1 cellular context compared by ENCODE assay signal in the genomic region with DNA sequence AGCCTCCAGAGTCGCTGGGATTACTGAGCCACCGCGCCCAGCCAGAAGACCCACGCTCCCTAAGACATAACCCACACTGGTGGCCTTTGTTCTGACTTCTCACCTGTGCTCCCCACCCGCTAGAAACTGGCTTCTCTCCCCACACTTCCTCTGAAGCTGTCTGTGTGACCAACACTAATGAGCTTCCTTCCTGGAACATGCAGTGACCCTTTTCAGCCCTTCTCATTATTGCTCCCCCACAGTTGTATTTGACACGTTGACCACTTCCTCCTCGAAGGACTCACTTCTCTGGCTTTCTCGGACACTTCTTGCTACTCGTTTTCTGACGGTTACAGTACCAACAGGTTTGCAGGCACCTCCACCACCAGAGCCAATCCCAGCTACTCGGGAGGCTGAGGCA.
TF ChIP-seq lines count a peak whose summit lies in the region.

No MANE protein-coding gene starts in this region.

TF ChIP-seq in HepG2, 621 proteins besides CTCF, POLR2A, EP300 and RAD21:
- TF ChIP-seq NRL (CRISPR knock-in tag; IDR thresholded peaks at IDR 0.05; ENCODE audit: borderline replicate concordance) (no peak), FOXM1 (CRISPR knock-in tag; IDR thresholded peaks at IDR 0.05) (no peak), NONO (IDR thresholded peaks at IDR 0.05) (no peak), NONO (CRISPR knock-in tag; conservative IDR thresholded peaks at IDR 0.05) (no peak), ZNF34 (CRISPR knock-in tag; IDR thresholded peaks at IDR 0.05; ENCODE audit: borderline replicate concordance) (no peak), TP53 (CRISPR knock-in tag; conservative IDR thresholded peaks at IDR 0.05) (no peak), ZNF678 (CRISPR knock-in tag; IDR thresholded peaks at IDR 0.05) (no peak), ZNF781 (CRISPR knock-in tag; IDR thresholded peaks at IDR 0.05; ENCODE audit: borderline replicate concordance, not compliant biosample characterization) (no peak), RBFOX2 (IDR thresholded peaks at IDR 0.05; ENCODE audit: low read depth, low read length) (no peak), MBD4 (IDR thresholded peaks at IDR 0.05; ENCODE audit: borderline replicate concordance, low read length) (no peak), CREM (IDR thresholded peaks at IDR 0.05) (no peak), CREM (CRISPR knock-in tag; IDR thresholded peaks at IDR 0.05) (no peak), IRX3 (CRISPR knock-in tag; IDR thresholded peaks at IDR 0.05; ENCODE audit: borderline replicate concordance, low read depth) (no peak)
- TF ChIP-seq, protein P1, sequence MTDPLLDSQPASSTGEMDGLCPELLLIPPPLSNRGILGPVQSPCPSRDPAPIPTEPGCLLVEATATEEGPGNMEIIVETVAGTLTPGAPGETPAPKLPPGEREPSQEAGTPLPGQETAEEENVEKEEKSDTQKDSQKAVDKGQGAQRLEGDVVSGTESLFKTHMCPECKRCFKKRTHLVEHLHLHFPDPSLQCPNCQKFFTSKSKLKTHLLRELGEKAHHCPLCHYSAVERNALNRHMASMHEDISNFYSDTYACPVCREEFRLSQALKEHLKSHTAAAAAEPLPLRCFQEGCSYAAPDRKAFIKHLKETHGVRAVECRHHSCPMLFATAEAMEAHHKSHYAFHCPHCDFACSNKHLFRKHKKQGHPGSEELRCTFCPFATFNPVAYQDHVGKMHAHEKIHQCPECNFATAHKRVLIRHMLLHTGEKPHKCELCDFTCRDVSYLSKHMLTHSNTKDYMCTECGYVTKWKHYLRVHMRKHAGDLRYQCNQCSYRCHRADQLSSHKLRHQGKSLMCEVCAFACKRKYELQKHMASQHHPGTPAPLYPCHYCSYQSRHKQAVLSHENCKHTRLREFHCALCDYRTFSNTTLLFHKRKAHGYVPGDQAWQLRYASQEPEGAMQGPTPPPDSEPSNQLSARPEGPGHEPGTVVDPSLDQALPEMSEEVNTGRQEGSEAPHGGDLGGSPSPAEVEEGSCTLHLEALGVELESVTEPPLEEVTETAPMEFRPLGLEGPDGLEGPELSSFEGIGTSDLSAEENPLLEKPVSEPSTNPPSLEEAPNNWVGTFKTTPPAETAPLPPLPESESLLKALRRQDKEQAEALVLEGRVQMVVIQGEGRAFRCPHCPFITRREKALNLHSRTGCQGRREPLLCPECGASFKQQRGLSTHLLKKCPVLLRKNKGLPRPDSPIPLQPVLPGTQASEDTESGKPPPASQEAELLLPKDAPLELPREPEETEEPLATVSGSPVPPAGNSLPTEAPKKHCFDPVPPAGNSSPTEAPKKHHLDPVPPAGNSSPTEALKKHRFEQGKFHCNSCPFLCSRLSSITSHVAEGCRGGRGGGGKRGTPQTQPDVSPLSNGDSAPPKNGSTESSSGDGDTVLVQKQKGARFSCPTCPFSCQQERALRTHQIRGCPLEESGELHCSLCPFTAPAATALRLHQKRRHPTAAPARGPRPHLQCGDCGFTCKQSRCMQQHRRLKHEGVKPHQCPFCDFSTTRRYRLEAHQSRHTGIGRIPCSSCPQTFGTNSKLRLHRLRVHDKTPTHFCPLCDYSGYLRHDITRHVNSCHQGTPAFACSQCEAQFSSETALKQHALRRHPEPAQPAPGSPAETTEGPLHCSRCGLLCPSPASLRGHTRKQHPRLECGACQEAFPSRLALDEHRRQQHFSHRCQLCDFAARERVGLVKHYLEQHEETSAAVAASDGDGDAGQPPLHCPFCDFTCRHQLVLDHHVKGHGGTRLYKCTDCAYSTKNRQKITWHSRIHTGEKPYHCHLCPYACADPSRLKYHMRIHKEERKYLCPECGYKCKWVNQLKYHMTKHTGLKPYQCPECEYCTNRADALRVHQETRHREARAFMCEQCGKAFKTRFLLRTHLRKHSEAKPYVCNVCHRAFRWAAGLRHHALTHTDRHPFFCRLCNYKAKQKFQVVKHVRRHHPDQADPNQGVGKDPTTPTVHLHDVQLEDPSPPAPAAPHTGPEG (CRISPR knock-in tag; IDR thresholded peaks at IDR 0.05): no peak
- TF ChIP-seq, protein P2, sequence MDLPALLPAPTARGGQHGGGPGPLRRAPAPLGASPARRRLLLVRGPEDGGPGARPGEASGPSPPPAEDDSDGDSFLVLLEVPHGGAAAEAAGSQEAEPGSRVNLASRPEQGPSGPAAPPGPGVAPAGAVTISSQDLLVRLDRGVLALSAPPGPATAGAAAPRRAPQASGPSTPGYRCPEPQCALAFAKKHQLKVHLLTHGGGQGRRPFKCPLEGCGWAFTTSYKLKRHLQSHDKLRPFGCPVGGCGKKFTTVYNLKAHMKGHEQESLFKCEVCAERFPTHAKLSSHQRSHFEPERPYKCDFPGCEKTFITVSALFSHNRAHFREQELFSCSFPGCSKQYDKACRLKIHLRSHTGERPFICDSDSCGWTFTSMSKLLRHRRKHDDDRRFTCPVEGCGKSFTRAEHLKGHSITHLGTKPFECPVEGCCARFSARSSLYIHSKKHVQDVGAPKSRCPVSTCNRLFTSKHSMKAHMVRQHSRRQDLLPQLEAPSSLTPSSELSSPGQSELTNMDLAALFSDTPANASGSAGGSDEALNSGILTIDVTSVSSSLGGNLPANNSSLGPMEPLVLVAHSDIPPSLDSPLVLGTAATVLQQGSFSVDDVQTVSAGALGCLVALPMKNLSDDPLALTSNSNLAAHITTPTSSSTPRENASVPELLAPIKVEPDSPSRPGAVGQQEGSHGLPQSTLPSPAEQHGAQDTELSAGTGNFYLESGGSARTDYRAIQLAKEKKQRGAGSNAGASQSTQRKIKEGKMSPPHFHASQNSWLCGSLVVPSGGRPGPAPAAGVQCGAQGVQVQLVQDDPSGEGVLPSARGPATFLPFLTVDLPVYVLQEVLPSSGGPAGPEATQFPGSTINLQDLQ (CRISPR knock-in tag; IDR thresholded peaks at IDR 0.05): no peak
- TF ChIP-seq, protein P3, sequence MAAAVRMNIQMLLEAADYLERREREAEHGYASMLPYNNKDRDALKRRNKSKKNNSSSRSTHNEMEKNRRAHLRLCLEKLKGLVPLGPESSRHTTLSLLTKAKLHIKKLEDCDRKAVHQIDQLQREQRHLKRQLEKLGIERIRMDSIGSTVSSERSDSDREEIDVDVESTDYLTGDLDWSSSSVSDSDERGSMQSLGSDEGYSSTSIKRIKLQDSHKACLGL (CRISPR knock-in tag; IDR thresholded peaks at IDR 0.05): no peak
- TF ChIP-seq, protein P4, sequence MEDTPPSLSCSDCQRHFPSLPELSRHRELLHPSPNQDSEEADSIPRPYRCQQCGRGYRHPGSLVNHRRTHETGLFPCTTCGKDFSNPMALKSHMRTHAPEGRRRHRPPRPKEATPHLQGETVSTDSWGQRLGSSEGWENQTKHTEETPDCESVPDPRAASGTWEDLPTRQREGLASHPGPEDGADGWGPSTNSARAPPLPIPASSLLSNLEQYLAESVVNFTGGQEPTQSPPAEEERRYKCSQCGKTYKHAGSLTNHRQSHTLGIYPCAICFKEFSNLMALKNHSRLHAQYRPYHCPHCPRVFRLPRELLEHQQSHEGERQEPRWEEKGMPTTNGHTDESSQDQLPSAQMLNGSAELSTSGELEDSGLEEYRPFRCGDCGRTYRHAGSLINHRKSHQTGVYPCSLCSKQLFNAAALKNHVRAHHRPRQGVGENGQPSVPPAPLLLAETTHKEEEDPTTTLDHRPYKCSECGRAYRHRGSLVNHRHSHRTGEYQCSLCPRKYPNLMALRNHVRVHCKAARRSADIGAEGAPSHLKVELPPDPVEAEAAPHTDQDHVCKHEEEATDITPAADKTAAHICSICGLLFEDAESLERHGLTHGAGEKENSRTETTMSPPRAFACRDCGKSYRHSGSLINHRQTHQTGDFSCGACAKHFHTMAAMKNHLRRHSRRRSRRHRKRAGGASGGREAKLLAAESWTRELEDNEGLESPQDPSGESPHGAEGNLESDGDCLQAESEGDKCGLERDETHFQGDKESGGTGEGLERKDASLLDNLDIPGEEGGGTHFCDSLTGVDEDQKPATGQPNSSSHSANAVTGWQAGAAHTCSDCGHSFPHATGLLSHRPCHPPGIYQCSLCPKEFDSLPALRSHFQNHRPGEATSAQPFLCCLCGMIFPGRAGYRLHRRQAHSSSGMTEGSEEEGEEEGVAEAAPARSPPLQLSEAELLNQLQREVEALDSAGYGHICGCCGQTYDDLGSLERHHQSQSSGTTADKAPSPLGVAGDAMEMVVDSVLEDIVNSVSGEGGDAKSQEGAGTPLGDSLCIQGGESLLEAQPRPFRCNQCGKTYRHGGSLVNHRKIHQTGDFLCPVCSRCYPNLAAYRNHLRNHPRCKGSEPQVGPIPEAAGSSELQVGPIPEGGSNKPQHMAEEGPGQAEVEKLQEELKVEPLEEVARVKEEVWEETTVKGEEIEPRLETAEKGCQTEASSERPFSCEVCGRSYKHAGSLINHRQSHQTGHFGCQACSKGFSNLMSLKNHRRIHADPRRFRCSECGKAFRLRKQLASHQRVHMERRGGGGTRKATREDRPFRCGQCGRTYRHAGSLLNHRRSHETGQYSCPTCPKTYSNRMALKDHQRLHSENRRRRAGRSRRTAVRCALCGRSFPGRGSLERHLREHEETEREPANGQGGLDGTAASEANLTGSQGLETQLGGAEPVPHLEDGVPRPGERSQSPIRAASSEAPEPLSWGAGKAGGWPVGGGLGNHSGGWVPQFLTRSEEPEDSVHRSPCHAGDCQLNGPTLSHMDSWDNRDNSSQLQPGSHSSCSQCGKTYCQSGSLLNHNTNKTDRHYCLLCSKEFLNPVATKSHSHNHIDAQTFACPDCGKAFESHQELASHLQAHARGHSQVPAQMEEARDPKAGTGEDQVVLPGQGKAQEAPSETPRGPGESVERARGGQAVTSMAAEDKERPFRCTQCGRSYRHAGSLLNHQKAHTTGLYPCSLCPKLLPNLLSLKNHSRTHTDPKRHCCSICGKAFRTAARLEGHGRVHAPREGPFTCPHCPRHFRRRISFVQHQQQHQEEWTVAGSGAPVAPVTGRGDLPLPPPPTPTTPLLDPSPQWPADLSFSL (CRISPR knock-in tag; IDR thresholded peaks at IDR 0.05): no peak
- TF ChIP-seq, protein P5, sequence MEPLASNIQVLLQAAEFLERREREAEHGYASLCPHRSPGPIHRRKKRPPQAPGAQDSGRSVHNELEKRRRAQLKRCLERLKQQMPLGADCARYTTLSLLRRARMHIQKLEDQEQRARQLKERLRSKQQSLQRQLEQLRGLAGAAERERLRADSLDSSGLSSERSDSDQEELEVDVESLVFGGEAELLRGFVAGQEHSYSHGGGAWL (CRISPR knock-in tag; IDR thresholded peaks at IDR 0.05): no peak
TF ChIP-seq in HepG2: peak in this region for 0.
